In the genomic region with DNA sequence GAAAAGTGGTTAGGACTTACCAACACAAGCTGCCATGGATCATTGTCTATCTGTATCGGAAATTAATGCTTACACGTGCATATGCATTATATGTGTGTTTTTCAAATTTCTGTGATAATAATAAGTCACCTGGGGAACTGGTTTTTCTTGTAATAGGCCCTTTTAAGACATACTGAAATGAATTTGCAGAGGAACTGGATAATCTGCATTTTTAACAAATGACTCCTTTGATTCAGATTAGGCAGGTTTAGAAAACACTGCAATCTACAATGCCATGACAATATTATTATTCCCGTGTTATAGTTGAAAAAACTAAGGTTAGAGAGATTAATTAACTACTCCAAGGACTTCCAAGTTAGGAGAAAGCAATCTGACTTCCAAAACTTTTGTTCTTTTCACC, we compare ENCODE assay signal across 22 cellular contexts. TPM values are rescaled to one million over a fixed set of nuclear protein-coding genes. Genes with fewer than 3 reads are reported as not detected.
DNase-seq lines count a peak whose midpoint lies in the region; ATAC-seq and TF ChIP-seq lines count a peak whose summit lies in the region.
"Had no signal": no experiment of that assay in that cellular context is flagged by ENCODE, and none has a peak within 500 bp of the region (broad histone marks: within the 10 kb centered on the region; RNA-seq: fewer than 3 reads in every experiment).

No MANE protein-coding gene starts in this region.

- no TSS peak for BruUV-seq in Calu3 (replicated peaks; lab: Mats Ljungman, UMichigan)

- peak; percentile 63 for ATAC-seq in esophagus mucosa
- no peak for ATAC-seq in heart left ventricle
- ATAC-seq in HG03460 (IDR thresholded peaks at IDR 0.05; ENCODE audit: unreplicated experiment), result no peak
- no peak for ATAC-seq in activated CD8-positive, alpha-beta T cell treated with anti-CD3 and anti-CD28 coated beads for 36 hours
- ATAC-seq: A549, Right ventricle myocardium inferior had no signal

- peaks cover 28% of the 10 kb centered on the region for H3K4me1 Mint-ChIP-seq in Calu3 (ENCODE audit: low read depth, unreplicated experiment)
- H3K4me1 Mint-ChIP-seq in activated CD8-positive, alpha-beta T cell treated with anti-CD3 and anti-CD28 coated beads for 36 hours (ENCODE audit: low read depth), result no peaks in the 10 kb centered on the region

- peak overlapping the region; percentile 14 for H3K4me3 Mint-ChIP-seq in Calu3 (ENCODE audit: low read depth, unreplicated experiment)
- no peak overlapping the region for H3K4me3 Mint-ChIP-seq in activated CD8-positive, alpha-beta T cell treated with anti-CD3 and anti-CD28 coated beads for 36 hours

- no peaks in the 10 kb centered on the region for H3K9me3 ChIP-seq in heart left ventricle
- H3K9me3 ChIP-seq: A549, BE2C, Peyer's patch had no signal

- intact Hi-C loops in Calu3 (cut with micrococcal nuclease; ENCODE audit: unreplicated experiment), result loop anchor here (1.0 kb wide), 3 partner anchors 13 to 53 kb away; no protein-coding TSS in a partner anchor
- intact Hi-C loops in heart left ventricle (cut with DNase I), result no loop called here
- intact Hi-C loops in activated CD8-positive, alpha-beta T cell treated with anti-CD3 and anti-CD28 coated beads for 36 hours (cut with micrococcal nuclease), result no loop called here

- no peaks in the 10 kb centered on the region for H3K27me3 ChIP-seq in heart left ventricle
- H3K27me3 ChIP-seq: BE2C, Peyer's patch had no signal

- H3K36me3 Mint-ChIP-seq in Calu3 (ENCODE audit: insufficient read depth, unreplicated experiment), result peaks cover 5% of the 10 kb centered on the region
- no peaks in the 10 kb centered on the region for H3K36me3 Mint-ChIP-seq in activated CD8-positive, alpha-beta T cell treated with anti-CD3 and anti-CD28 coated beads for 36 hours (ENCODE audit: low read depth)

- no peak overlapping the region for H3K27ac ChIP-seq in RWPE1
- H3K27ac ChIP-seq in heart left ventricle, result no peak overlapping the region
- H3K27ac ChIP-seq: A549, Peyer's patch, SK-N-MC had no signal

- TF ChIP-seq CTCF in Calu3 (IDR thresholded peaks at IDR 0.05; ENCODE audit: unreplicated experiment), result no peak
- no peak for TF ChIP-seq CTCF in RWPE1 (conservative IDR thresholded peaks at IDR 0.05; ENCODE audit: low read depth)
- no peak for TF ChIP-seq CTCF in heart left ventricle (IDR thresholded peaks at IDR 0.05)
- TF ChIP-seq CTCF in activated CD8-positive, alpha-beta T cell treated with anti-CD3 and anti-CD28 coated beads for 36 hours (IDR thresholded peaks at IDR 0.05), result no peak

- POLR2A ChIA-PET in RWPE1 (lab: Yijun Ruan, JAX; ENCODE audit: low non-redundant PET), result no interaction called here
- POLR2A ChIA-PET in activated CD8-positive, alpha-beta T cell treated with anti-CD3 and anti-CD28 coated beads for 36 hours (lab: Charles Lee), result no interaction called here

- DNase-seq in Calu3 (no peak), HT-29 (ENCODE audit: low spot score) (peak; percentile 27), RWPE1 (ENCODE audit: low spot score) (peak; percentile 26), heart left ventricle (no peak), GOT3 (lab: John Stamatoyannopoulos, UW) (no peak)
- DNase-seq in activated CD8-positive, alpha-beta T cell treated with anti-CD3 and anti-CD28 coated beads for 36 hours, result no peak
- DNase-seq: BE2C, DMS79 treated with DMSO at 0.1 percent for 48 hours, IMR-90, Karpas-422, NCI-H1436, NCI-H187 treated with DMSO at 0.1 percent for 48 hours, NCI-H2107, NCI-H69, Peyer's patch had no signal

- CTCF ChIA-PET in Calu3 (lab: Charles Lee) (interaction anchor here (0.6 kb wide), 1 partner anchor 473 kb away, joined by 3 read pairs; no protein-coding TSS in a partner anchor), RWPE1 (lab: Yijun Ruan, JAX) (no interaction called here)
- CTCF ChIA-PET in activated CD8-positive, alpha-beta T cell treated with anti-CD3 and anti-CD28 coated beads for 36 hours (lab: Charles Lee), result no interaction called here

- TF ChIP-seq POLR2A in heart left ventricle (IDR thresholded peaks at IDR 0.05), result no peak

- no peaks in the 10 kb centered on the region for H3K4me1 ChIP-seq in heart left ventricle
- H3K4me1 ChIP-seq: A549, BE2C, Peyer's patch had no signal

- no peaks in the 10 kb centered on the region for H3K27me3 Mint-ChIP-seq in Calu3 (ENCODE audit: unreplicated experiment)
- no peaks in the 10 kb centered on the region for H3K27me3 Mint-ChIP-seq in activated CD8-positive, alpha-beta T cell treated with anti-CD3 and anti-CD28 coated beads for 36 hours

- no peaks in the 10 kb centered on the region for H3K36me3 ChIP-seq in heart left ventricle
- H3K36me3 ChIP-seq: BE2C, Peyer's patch had no signal

- H3K9me3 Mint-ChIP-seq in Calu3 (ENCODE audit: low read depth, unreplicated experiment), result no peaks in the 10 kb centered on the region
- H3K9me3 Mint-ChIP-seq in activated CD8-positive, alpha-beta T cell treated with anti-CD3 and anti-CD28 coated beads for 36 hours, result no peaks in the 10 kb centered on the region

- 82 to 91% (median 83%) methylated on average over 3 of the region's 3 CpGs for WGBS in heart left ventricle, 4 donors

- H3K4me3 ChIP-seq in heart left ventricle, result no peak overlapping the region
- H3K4me3 ChIP-seq: A549, Peyer's patch, SK-N-MC had no signal

- peak overlapping the region; percentile 85 for H3K27ac Mint-ChIP-seq in Calu3 (ENCODE audit: unreplicated experiment)
- no peak overlapping the region for H3K27ac Mint-ChIP-seq in activated CD8-positive, alpha-beta T cell treated with anti-CD3 and anti-CD28 coated beads for 36 hours

RNA-seq across cellular contexts. Expression of gene STRIT1, which starts 23.4 kb away (rescaled TPM):
- total RNA-seq in Calu3 (2022), result not detected in 2 replicates
- total RNA-seq in HT-29 (2014; rRNA removed; shearing (Covaris generic)), result not detected in 2 replicates
- total RNA-seq in esophagus mucosa, result not detected
- total RNA-seq in heart left ventricle, result 1 to 10 TPM in 7 of 9 donors, under 1 TPM in 2; 0.37 to 6.7 (median 1.6) TPM
- polyA plus RNA-seq in heart left ventricle, result 10 to 100 TPM in 1 of 2 donors, under 1 TPM in 1; 0.18 to 12.0 TPM
- total RNA-seq in activated CD8-positive, alpha-beta T cell treated with anti-CD3 and anti-CD28 coated beads for 36 hours, result not detected
- total RNA-seq: IMR-90, M059J, NCI-H460, Peyer's patch had no signal
- polyA plus RNA-seq: A549, IMR-90 had no signal

Comparison
In these comparisons a context has a peak if more than half of its experiments do, and no peak if none do; other contexts are left out.
1. DNase-seq: peak in HT-29 (single experiment) and RWPE1 (single experiment); none in Calu3 (single experiment), heart left ventricle (0 of 5), GOT3 (single experiment) and activated CD8-positive, alpha-beta T cell treated with anti-CD3 and anti-CD28 coated beads for 36 hours (single experiment).